ENCODE assay signal across 11 cellular contexts in genomic region chr5:124524552-124525232, GRCh38.
DNase-seq lines count a peak whose midpoint lies in the region; ATAC-seq, FAIRE-seq and TF ChIP-seq lines count a peak whose summit lies in the region.
"Had no signal": no experiment of that assay in that cellular context is flagged by ENCODE, and none has a peak within 500 bp of the region (broad histone marks: within the 10 kb centered on the region; RNA-seq: fewer than 3 reads in every experiment).

No MANE protein-coding gene starts in this region.

- peaks cover 9% of the 10 kb centered on the region for H3K27me3 Mint-ChIP-seq in activated B cell treated with CpG ODN at 0.5 μM for 24 hours
- no peaks in the 10 kb centered on the region for H3K27me3 Mint-ChIP-seq in effector memory CD8-positive, alpha-beta T cell

- POLR2A ChIA-PET in activated B cell treated with CpG ODN at 0.5 μM for 24 hours (lab: Charles Lee) (interaction anchor here (0.7 to 1.5 kb wide), 3 partner anchors 10 to 412 kb away, joined by 3 to 7 read pairs (median 3); no protein-coding TSS in a partner anchor), RWPE1 (lab: Yijun Ruan, JAX; ENCODE audit: low non-redundant PET) (no interaction called here)

- H3K4me1 Mint-ChIP-seq in activated B cell treated with CpG ODN at 0.5 μM for 24 hours = peaks cover 35% of the 10 kb centered on the region
- no peaks in the 10 kb centered on the region for H3K4me1 Mint-ChIP-seq in effector memory CD8-positive, alpha-beta T cell (ENCODE audit: low read depth in 2 of 2)

- H3K27ac ChIP-seq in substantia nigra (ENCODE audit: low read depth, low read length, poor library complexity, severe bottlenecking) (no peak overlapping the region), RWPE1 (no peak overlapping the region)

- peak; percentile 15 for DNase-seq in GM18507 (ENCODE audit: extremely low spot score, insufficient read length, low read depth)
- DNase-seq in activated B cell treated with CpG ODN at 0.5 μM for 24 hours = no peak
- DNase-seq in effector memory CD8-positive, alpha-beta T cell = no peak
- no peak for DNase-seq in substantia nigra (lab: John Stamatoyannopoulos, UW)
- DNase-seq in anterior cingulate cortex (lab: John Stamatoyannopoulos, UW) = no peak
- DNase-seq in RWPE1 (ENCODE audit: low spot score) = no peak
- DNase-seq: activated naive CD4-positive, alpha-beta T cell; midbrain had no signal

- H3K9me3 Mint-ChIP-seq in activated B cell treated with CpG ODN at 0.5 μM for 24 hours = no peaks in the 10 kb centered on the region
- H3K9me3 Mint-ChIP-seq in effector memory CD8-positive, alpha-beta T cell = peaks cover 10% of the 10 kb centered on the region in 2 donors

- CTCF ChIA-PET in activated B cell treated with CpG ODN at 0.5 μM for 24 hours (lab: Charles Lee) (interaction anchor here (0.6 to 2.4 kb wide), 7 partner anchors 55 to 1310 kb away, joined by 3 to 9 read pairs (median 4); no protein-coding TSS in a partner anchor), RWPE1 (lab: Yijun Ruan, JAX) (interaction anchor here (0.6 kb wide), 1 partner anchor 1915 kb away, joined by 3 read pairs; no protein-coding TSS in a partner anchor)

- ATAC-seq in GM21423 (IDR thresholded peaks at IDR 0.05; ENCODE audit: unreplicated experiment) (peak; percentile 85), HG03175 (IDR thresholded peaks at IDR 0.05; ENCODE audit: unreplicated experiment) (peak; percentile 94), activated B cell treated with CpG ODN at 0.5 μM for 24 hours (ENCODE audit: low read depth) (peak; percentile 92)
- ATAC-seq in effector memory CD8-positive, alpha-beta T cell (replicated peaks) = no peak

- H3K36me3 Mint-ChIP-seq in activated B cell treated with CpG ODN at 0.5 μM for 24 hours (ENCODE audit: low read depth) = no peaks in the 10 kb centered on the region
- H3K36me3 Mint-ChIP-seq in effector memory CD8-positive, alpha-beta T cell (ENCODE audit: insufficient read depth) = no peaks in the 10 kb centered on the region

- H3K4me3 Mint-ChIP-seq in activated B cell treated with CpG ODN at 0.5 μM for 24 hours = no peak overlapping the region
- H3K4me3 Mint-ChIP-seq in effector memory CD8-positive, alpha-beta T cell = no peak overlapping the region
- H3K4me3 Mint-ChIP-seq: T-helper 1 cell treated with Interleukin-12 subunit alpha and Interleukin-12 subunit beta and Interleukin-4 antibody, amounts not matched to agents 30 μg/mL and 1 μg/mL, for 36 hours had no signal

- FAIRE-seq in GM18507 (lab: Jason Lieb, UNC) = peak; percentile 88

- TF ChIP-seq CTCF in activated B cell treated with CpG ODN at 0.5 μM for 24 hours (IDR thresholded peaks at IDR 0.05) (no peak), RWPE1 (conservative IDR thresholded peaks at IDR 0.05; ENCODE audit: low read depth) (no peak)

- H3K27ac Mint-ChIP-seq in activated B cell treated with CpG ODN at 0.5 μM for 24 hours = peak overlapping the region; percentile 3
- H3K27ac Mint-ChIP-seq in effector memory CD8-positive, alpha-beta T cell = no peak overlapping the region
- H3K27ac Mint-ChIP-seq: T-helper 1 cell treated with Interleukin-12 subunit alpha and Interleukin-12 subunit beta and Interleukin-4 antibody, amounts not matched to agents 30 μg/mL and 1 μg/mL, for 36 hours had no signal

- intact Hi-C loops in activated B cell treated with CpG ODN at 0.5 μM for 24 hours (cut with micrococcal nuclease) = loop anchor here (1.0 to 10.0 kb wide), 13 partner anchors 59 to 1313 kb away; no protein-coding TSS in a partner anchor
